Comparison of ENCODE assay signal across 8 cellular contexts in genomic region chr10:118046491-118047362, GRCh38. TPM values are rescaled to one million over a fixed set of nuclear protein-coding genes. Genes with fewer than 3 reads are reported as not detected.
DNase-seq lines count a peak whose midpoint lies in the region; ATAC-seq and TF ChIP-seq lines count a peak whose summit lies in the region.

A gene with protein sequence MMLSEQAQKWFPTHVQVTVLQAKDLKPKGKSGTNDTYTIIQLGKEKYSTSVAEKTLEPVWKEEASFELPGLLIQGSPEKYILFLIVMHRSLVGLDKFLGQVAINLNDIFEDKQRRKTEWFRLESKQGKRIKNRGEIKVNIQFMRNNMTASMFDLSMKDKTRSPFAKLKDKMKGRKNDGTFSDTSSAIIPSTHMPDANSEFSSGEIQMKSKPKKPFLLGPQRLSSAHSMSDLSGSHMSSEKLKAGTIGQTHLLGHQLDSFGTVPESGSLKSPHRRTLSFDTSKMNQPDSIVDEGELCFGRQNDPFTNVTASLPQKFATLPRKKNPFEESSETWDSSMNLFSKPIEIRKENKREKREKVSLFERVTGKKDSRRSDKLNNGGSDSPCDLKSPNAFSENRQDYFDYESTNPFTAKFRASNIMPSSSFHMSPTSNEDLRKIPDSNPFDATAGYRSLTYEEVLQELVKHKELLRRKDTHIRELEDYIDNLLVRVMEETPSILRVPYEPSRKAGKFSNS (minus strand): TSS chr10:118046941. CDS start chr10:118046163, 778 bp downstream.

- TF ChIP-seq POLR2A in transverse colon (IDR thresholded peaks at IDR 0.05), result peak; percentile 47

- ATAC-seq in HG02610 (IDR thresholded peaks at IDR 0.05; ENCODE audit: unreplicated experiment), result peak; percentile 96
- peak; percentile 92 for ATAC-seq in activated naive CD8-positive, alpha-beta T cell treated with anti-CD3 and anti-CD28 coated beads, Interleukin-2, amount 50 U/mL, for 24 hours

- 0 out of 3 replicates have a peak, but pooled peaks have one; percentile 6 for TF ChIP-seq CTCF in GM12872 (IDR thresholded peaks at IDR 0.05; ENCODE audit: insufficient read depth, low read depth, low read length)
- TF ChIP-seq CTCF in transverse colon (IDR thresholded peaks at IDR 0.05), result peak in 1 of 5 experiments; percentile 23

- no peaks in the 10 kb centered on the region for H3K36me3 ChIP-seq in transverse colon

- in situ Hi-C loops in transverse colon (cut with MboI; ENCODE audit: low pct_ligation_motif_present in 1 of 4, low pct_unique_long_range_greater_than_20kb in 1 of 4, low sequenced_read_pairs in 3 of 4), result no loop called here

- TF ChIP-seq EP300 in transverse colon (IDR thresholded peaks at IDR 0.05; ENCODE audit: low read depth), result no peak

- H3K4me3 ChIP-seq in transverse colon, result peak within 1 kb of the TSS; percentile 79 to 84 (median 82)

- intact Hi-C loops in cardiac septum (cut with DNase I) (loop anchor here (10.0 kb wide), 1 partner anchor 672 kb away; the partner anchor contains the start of gene PDZD8), transverse colon (cut with DNase I; ENCODE audit: low total_unique reads) (no loop called here)

- no peaks in the 10 kb centered on the region for H3K36me3 Mint-ChIP-seq in activated naive CD8-positive, alpha-beta T cell treated with anti-CD3 and anti-CD28 coated beads, Interleukin-2, amount 50 U/mL, for 24 hours (ENCODE audit: low read depth)

- WGBS in transverse colon (ENCODE audit: low coverage in 1 of 2), 2 donors, result 1 to 25% methylated on average over 1 to 68 of the region's 80 CpGs

- peak within 1 kb of the TSS; percentile 90 for H3K4me3 Mint-ChIP-seq in activated naive CD8-positive, alpha-beta T cell treated with anti-CD3 and anti-CD28 coated beads, Interleukin-2, amount 50 U/mL, for 24 hours

- no peaks in the 10 kb centered on the region for H3K9me3 Mint-ChIP-seq in activated naive CD8-positive, alpha-beta T cell treated with anti-CD3 and anti-CD28 coated beads, Interleukin-2, amount 50 U/mL, for 24 hours

- H3K9me3 ChIP-seq in transverse colon, result no peaks in the 10 kb centered on the region

- H3K27me3 ChIP-seq in transverse colon, result no peaks in the 10 kb centered on the region

- peak within 1 kb of the TSS; percentile 86 for H3K27ac Mint-ChIP-seq in activated naive CD8-positive, alpha-beta T cell treated with anti-CD3 and anti-CD28 coated beads, Interleukin-2, amount 50 U/mL, for 24 hours

- no peaks in the 10 kb centered on the region for H3K27me3 Mint-ChIP-seq in activated naive CD8-positive, alpha-beta T cell treated with anti-CD3 and anti-CD28 coated beads, Interleukin-2, amount 50 U/mL, for 24 hours

- peak; percentile 42 for DNase-seq in NCI-H1048 (lab: John Stamatoyannopoulos, UW)
- DNase-seq in SW 1271 (lab: John Stamatoyannopoulos, UW), result peak; percentile 43 to 77
- DNase-seq in activated naive CD8-positive, alpha-beta T cell treated with anti-CD3 and anti-CD28 coated beads, Interleukin-2, amount 50 U/mL, for 24 hours, result peak; percentile 96
- DNase-seq in cardiac septum (ENCODE audit: low spot score), result peak; percentile 99
- DNase-seq in pons (ENCODE audit: low spot score), result peak; percentile 93
- peak; percentile 97 for DNase-seq in transverse colon

- H3K4me1 Mint-ChIP-seq in activated naive CD8-positive, alpha-beta T cell treated with anti-CD3 and anti-CD28 coated beads, Interleukin-2, amount 50 U/mL, for 24 hours, result peaks cover 41% of the 10 kb centered on the region

- peaks cover 5 to 46% (median 13%) of the 10 kb centered on the region in 4 donors for H3K4me1 ChIP-seq in transverse colon

- H3K27ac ChIP-seq in transverse colon, result peak within 1 kb of the TSS; percentile 89 to 96 (median 95)

RNA-seq across cellular contexts. Expression of the gene that starts here (rescaled TPM):
- 12.7 TPM for total RNA-seq in cardiac septum
- 10 to 100 TPM in 2 of 4 donors, 1 to 10 TPM in 2; 3.0 to 18.4 (median 9.0) TPM for total RNA-seq in transverse colon

Comparison
In these comparisons a context has a peak if more than half of its experiments do, and no peak if none do; other contexts are left out.
1. Peak in every context shown above with its lines: DNase-seq, ATAC-seq, H3K4me3 ChIP-seq and H3K27ac ChIP-seq.
2. DNase-seq: peak in every context shown above with its lines; median percentile 99 in cardiac septum; 97 in transverse colon; 96 in activated naive CD8-positive, alpha-beta T cell treated with anti-CD3 and anti-CD28 coated beads, Interleukin-2, amount 50 U/mL, for 24 hours; 93 in pons; 60 in SW 1271; 42 in NCI-H1048.